ENCODE assay signal across 22 cellular contexts in genomic region chr16:30040221-30040620, GRCh38. TPM values are rescaled to one million over a fixed set of nuclear protein-coding genes. Genes with fewer than 3 reads are reported as not detected.
"Had no signal": no experiment of that assay in that cellular context is flagged by ENCODE, and none has a peak within 500 bp of the region (broad histone marks: within the 10 kb centered on the region; RNA-seq: fewer than 3 reads in every experiment).

No MANE protein-coding gene starts in this region.

- H3K36me3 Mint-ChIP-seq: activated naive CD4-positive, alpha-beta T cell treated with anti-CD3 and anti-CD28 coated beads, Interleukin-2, amount 10 ng/mL, durations not matched to agents 7 days and 5 days; immature natural killer cell had no signal

- H3K27ac Mint-ChIP-seq: activated naive CD4-positive, alpha-beta T cell treated with anti-CD3 and anti-CD28 coated beads, Interleukin-2, amount 10 ng/mL, durations not matched to agents 7 days and 5 days; endodermal cell; immature natural killer cell; nephron had no signal

- H3K4me1 ChIP-seq: tibial nerve, vagina had no signal

- H3K4me1 Mint-ChIP-seq: activated naive CD4-positive, alpha-beta T cell treated with anti-CD3 and anti-CD28 coated beads, Interleukin-2, amount 10 ng/mL, durations not matched to agents 7 days and 5 days; endodermal cell; nephron had no signal

- H3K36me3 ChIP-seq: tibial nerve, vagina had no signal

- H3K27me3 ChIP-seq: vagina had no signal

- H3K9me3 Mint-ChIP-seq: activated naive CD4-positive, alpha-beta T cell treated with anti-CD3 and anti-CD28 coated beads, Interleukin-2, amount 10 ng/mL, durations not matched to agents 7 days and 5 days; endodermal cell; immature natural killer cell; nephron had no signal

- H3K4me3 ChIP-seq: tibial nerve, vagina had no signal

- H3K9me3 ChIP-seq: tibial nerve, vagina had no signal

- FAIRE-seq: astrocyte, bronchial epithelial cell, frontal cortex, TTC549 had no signal

- H3K4me3 Mint-ChIP-seq: activated naive CD4-positive, alpha-beta T cell treated with anti-CD3 and anti-CD28 coated beads, Interleukin-2, amount 10 ng/mL, durations not matched to agents 7 days and 5 days; endodermal cell; immature natural killer cell; nephron had no signal

- DNase-seq: activated naive CD4-positive, alpha-beta T cell treated with anti-CD3 and anti-CD28 coated beads, Interleukin-2, amount 10 ng/mL, durations not matched to agents 7 days and 5 days; endodermal cell; head of caudate nucleus; immature natural killer cell; mesendoderm; nucleus accumbens; posterior cingulate gyrus; retina; stimulated activated naive CD4-positive, alpha-beta T cell treated with Interleukin-2 at 50 U/mL for 16 hours; substantia nigra had no signal

- H3K27ac ChIP-seq: tibial nerve, vagina had no signal

- ATAC-seq: activated CD4-positive, CD25-positive, alpha-beta regulatory T cell treated with anti-CD3 and anti-CD28 coated beads, Interleukin-2, amount 50 U/mL, for 24 hours had no signal

RNA-seq across cellular contexts. Expression of gene TLCD3B, which starts 9.2 kb away (rescaled TPM):
- total RNA-seq: bronchial epithelial cell, dermis microvascular lymphatic vessel endothelial cell, epithelial cell of proximal tubule, tibial nerve had no signal
- polyA plus RNA-seq: immature natural killer cell had no signal

RNA-seq across cellular contexts. Expression of gene C16orf92, which starts 17.2 kb away (rescaled TPM):
- total RNA-seq: astrocyte, bronchial epithelial cell, chondrocyte, dermis microvascular lymphatic vessel endothelial cell, endodermal cell, epithelial cell of proximal tubule, frontal cortex, liver, tibial nerve, vagina had no signal
- polyA plus RNA-seq: immature natural killer cell, liver had no signal

RNA-seq across cellular contexts. Expression of gene DOC2A, which starts 29.4 kb away (rescaled TPM):
- total RNA-seq: bronchial epithelial cell had no signal
- polyA plus RNA-seq: immature natural killer cell had no signal
